ENCODE assay signal across 27 cellular contexts in genomic region chr18:34734048-34734447, GRCh38. TPM values are rescaled to one million over a fixed set of nuclear protein-coding genes. Genes with fewer than 3 reads are reported as not detected.
"Had no signal": no experiment of that assay in that cellular context is flagged by ENCODE, and none has a peak within 500 bp of the region (broad histone marks: within the 10 kb centered on the region; RNA-seq: fewer than 3 reads in every experiment).

No MANE protein-coding gene starts in this region.

- H3K4me3 ChIP-seq: heart right ventricle, left lung, lower lobe of right lung, mucosa of descending colon, ovary, right atrium auricular region, skin epidermis, spleen, stomach, testis, thyroid gland, transverse colon, upper lobe of right lung had no signal

- H3K9me3 ChIP-seq: heart right ventricle, left lung, lower lobe of right lung, mucosa of descending colon, ovary, right atrium auricular region, spleen, stomach, testis, thyroid gland, transverse colon, upper lobe of right lung had no signal

- FAIRE-seq: kidney, urothelium cell line had no signal

- H3K27ac ChIP-seq: heart right ventricle, left lung, lower lobe of right lung, ovary, right atrium auricular region, skin epidermis, spleen, stomach, testis, transverse colon, upper lobe of right lung had no signal

- ATAC-seq: heart right ventricle; left colon; left lung; lower lobe of right lung; mucosa of descending colon; naive thymus-derived CD4-positive, alpha-beta T cell; natural killer cell treated with Interleukin-12 subunit alpha and Interleukin-12 subunit beta and Interleukin-15 and Interleukin-18, amount 100 ng/mL, for 72 hours; sciatic nerve; stimulated activated memory B cell treated with anti-CD40 and anti-IgM and Interleukin-4, amounts not matched to agents 10 μg/mL and 1 μg/mL and 100 μg/mL, for 72 hours; stimulated activated naive CD8-positive, alpha-beta T cell treated with anti-CD3 and anti-CD28 coated beads, Interleukin-15, Interleukin-2, amounts not matched to agents 100 U/mL and 50 U/mL, for 24 hours; upper lobe of right lung had no signal

- H3K27me3 ChIP-seq: heart right ventricle, left lung, ovary, right atrium auricular region, spleen, stomach, testis, thyroid gland, transverse colon, upper lobe of right lung had no signal

- DNase-seq: heart right ventricle; hippocampal formation; kidney; left colon; left lung; lower lobe of right lung; mammary epithelial cell; mesenchymal stem cell; midbrain; mucosa of descending colon; naive thymus-derived CD4-positive, alpha-beta T cell; ovary; spleen; stimulated activated CD4-positive, alpha-beta T cell treated with anti-CD3 and anti-CD28 coated beads, Interleukin-4, amount 100 ng/mL, for 4 hours; stimulated activated CD8-positive, alpha-beta memory T cell treated with anti-CD3 and anti-CD28 coated beads, Interleukin-4, amount 100 ng/mL, for 48 hours; stimulated activated naive CD8-positive, alpha-beta T cell treated with anti-CD3 and anti-CD28 coated beads, Interleukin-15, Interleukin-2, amounts not matched to agents 100 U/mL and 50 U/mL, for 24 hours; stomach; testis; thyroid gland; transverse colon; upper lobe of right lung had no signal

- H3K4me1 ChIP-seq: left lung, spleen, upper lobe of right lung had no signal

- H3K36me3 ChIP-seq: heart right ventricle, left lung, lower lobe of right lung, ovary, right atrium auricular region, spleen, stomach, thyroid gland, transverse colon, upper lobe of right lung had no signal

RNA-seq across cellular contexts. Expression of gene DTNA, which starts 23.9 kb away (rescaled TPM):
- total RNA-seq: natural killer cell treated with Interleukin-12 subunit alpha and Interleukin-12 subunit beta and Interleukin-15 and Interleukin-18, amount 100 ng/mL, for 72 hours had no signal
- polyA plus RNA-seq: naive thymus-derived CD4-positive, alpha-beta T cell had no signal
